In genomic region chr19:11578342-11579142, GRCh38 we compare ENCODE assay signal across 1 cellular context.
TF ChIP-seq lines count a peak whose summit lies in the region.

No MANE protein-coding gene starts in this region.

TF ChIP-seq in K562, 482 proteins besides CTCF, POLR2A, EP300 and RAD21 (continued from another document and continues in another):
- TF ChIP-seq RNF2 (IDR thresholded peaks at IDR 0.05) (peak; percentile 89; the same call in 1 of the 2 replicates), RBM14 (IDR thresholded peaks at IDR 0.05; ENCODE audit: borderline replicate concordance, insufficient read depth, low read depth, low read length) (no peak), CHD1 (IDR thresholded peaks at IDR 0.05; ENCODE audit: low read length) (peak; percentile 9), GTF2A2 (tag; IDR thresholded peaks at IDR 0.05) (no peak), ZBTB5 (IDR thresholded peaks at IDR 0.05) (peak; percentile 89), HSF4 (CRISPR knock-in tag; IDR thresholded peaks at IDR 0.05; ENCODE audit: borderline replicate concordance) (no peak), MITF (IDR thresholded peaks at IDR 0.05) (peak; percentile 97), CTCFL (IDR thresholded peaks at IDR 0.05; ENCODE audit: borderline replicate concordance, insufficient read depth, low read depth, low read length, poor library complexity, severe bottlenecking) (no peak), U2AF1 (optimal IDR thresholded peaks at IDR 0.05; ENCODE audit: low read depth, low read length) (no peak), MLLT1 (IDR thresholded peaks at IDR 0.05) (peak in 1 of 2 experiments; percentile 80; a peak in 2 of 4 replicates), SMAD4 (CRISPR knock-in tag; conservative IDR thresholded peaks at IDR 0.05) (peak; percentile 98), HDAC6 (IDR thresholded peaks at IDR 0.05; ENCODE audit: low read depth, low read length) (no peak), SRSF9 (IDR thresholded peaks at IDR 0.05; ENCODE audit: borderline replicate concordance, low read depth, low read length) (no peak), CBX8 (IDR thresholded peaks at IDR 0.05; ENCODE audit: borderline replicate concordance, extremely low read depth, low read depth, low read length, poor library complexity, severe bottlenecking) (no peak), ZNF717 (CRISPR knock-in tag; IDR thresholded peaks at IDR 0.05) (no peak), DPF2 (IDR thresholded peaks at IDR 0.05) (0 out of 2 replicates have a peak, but pooled peaks have one; percentile 23), HDAC3 (IDR thresholded peaks at IDR 0.05; ENCODE audit: borderline replicate concordance, partially characterized antibody) (no peak), ZNF280B (CRISPR knock-in tag; IDR thresholded peaks at IDR 0.05) (no peak), MBD1 (CRISPR knock-in tag; IDR thresholded peaks at IDR 0.05) (no peak), C11orf30 (IDR thresholded peaks at IDR 0.05; ENCODE audit: low read depth) (no peak), PKNOX1 (IDR thresholded peaks at IDR 0.05) (0 out of 2 replicates have a peak, but pooled peaks have one; percentile 16), TSC22D4 (tag; IDR thresholded peaks at IDR 0.05) (no peak), SNRNP70 (optimal IDR thresholded peaks at IDR 0.05; ENCODE audit: low read depth, low read length) (no peak), KDM4B (IDR thresholded peaks at IDR 0.05; ENCODE audit: borderline replicate concordance in 2 of 2, low read depth in 1 of 2) (peak in 1 of 2 experiments; percentile 72; a peak in 1 of 4 replicates), ZNF184 (CRISPR knock-in tag; IDR thresholded peaks at IDR 0.05) (no peak), ZSCAN32 (CRISPR knock-in tag; IDR thresholded peaks at IDR 0.05) (no peak), ZNF23 (CRISPR knock-in tag; IDR thresholded peaks at IDR 0.05) (no peak), RUNX1 (IDR thresholded peaks at IDR 0.05; ENCODE audit: low read depth) (peak; percentile 54; the same call in 1 of the 2 replicates), JUND (IDR thresholded peaks at IDR 0.05; ENCODE audit: borderline replicate concordance, low read depth, low read length) (peak; percentile 45; the same call in 1 of the 2 replicates), JUND (tag; IDR thresholded peaks at IDR 0.05; ENCODE audit: borderline replicate concordance, low read depth, low read length) (peak; percentile 35; the same call in 1 of the 3 replicates), HMGXB4 (CRISPR knock-in tag; IDR thresholded peaks at IDR 0.05) (no peak), NBN (IDR thresholded peaks at IDR 0.05; ENCODE audit: low read depth) (peak; percentile 65; the same call in 1 of the 2 replicates), ZNF263 (CRISPR knock-in tag; IDR thresholded peaks at IDR 0.05; ENCODE audit: borderline replicate concordance) (peak; percentile 95), ZFX (CRISPR knock-in tag; IDR thresholded peaks at IDR 0.05) (peak; percentile 62), IRF9 (tag; IDR thresholded peaks at IDR 0.05) (no peak), ZNF592 (IDR thresholded peaks at IDR 0.05) (0 out of 2 replicates have a peak, but pooled peaks have one; percentile 48), RB1 (IDR thresholded peaks at IDR 0.05; ENCODE audit: low read depth) (peak; percentile 20; the same call in 1 of the 2 replicates), NFATC3 (IDR thresholded peaks at IDR 0.05) (no peak), HDAC2 (IDR thresholded peaks at IDR 0.05) (0 out of 2 replicates have a peak, but pooled peaks have one; percentile 17), FOXK1 (CRISPR knock-in tag; IDR thresholded peaks at IDR 0.05; ENCODE audit: borderline replicate concordance) (no peak), CREM (IDR thresholded peaks at IDR 0.05; ENCODE audit: low read depth) (peak; percentile 57; the same call in 1 of the 2 replicates), DIDO1 (tag; IDR thresholded peaks at IDR 0.05; ENCODE audit: low read depth) (no peak), XRCC3 (IDR thresholded peaks at IDR 0.05) (no peak), XRCC5 (IDR thresholded peaks at IDR 0.05; ENCODE audit: low read depth, low read length) (no peak), EZH2 (IDR thresholded peaks at IDR 0.05; ENCODE audit: borderline replicate concordance, low read depth, low read length) (no peak), DACH1 (IDR thresholded peaks at IDR 0.05; ENCODE audit: partially characterized antibody) (no peak), NR2C1 (IDR thresholded peaks at IDR 0.05) (peak; percentile 81), NR2C1 (tag; IDR thresholded peaks at IDR 0.05) (peak; percentile 86)
